19 cellular contexts compared by ENCODE assay signal in the genomic region with DNA sequence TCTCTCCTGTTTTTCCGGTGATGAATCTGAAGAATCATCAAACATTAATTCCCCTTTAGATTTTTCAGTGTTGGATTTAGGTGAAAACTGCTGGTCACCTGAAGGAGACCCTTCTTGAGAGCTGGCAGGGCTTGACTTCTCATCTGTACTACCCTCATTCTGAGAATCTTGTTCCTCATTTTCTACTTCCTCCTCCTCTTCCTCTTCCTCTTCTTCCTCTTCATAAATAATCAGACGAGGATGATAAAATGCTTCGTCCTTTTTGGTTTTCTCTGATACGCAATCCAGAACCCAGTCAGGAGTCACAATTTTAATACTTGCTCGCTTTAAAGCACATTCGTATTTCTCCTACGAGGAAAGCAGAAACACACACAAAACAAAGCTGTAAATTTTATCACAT.
"Had no signal": no experiment of that assay in that cellular context is flagged by ENCODE, and none has a peak within 500 bp of the region (broad histone marks: within the 10 kb centered on the region; RNA-seq: fewer than 3 reads in every experiment).

No MANE protein-coding gene starts in this region.

- H3K9me3 ChIP-seq: body of pancreas, left lung, ovary, testis, upper lobe of right lung had no signal

- H3K9me3 Mint-ChIP-seq: activated T-helper 2 cell treated with anti-CD3 and anti-CD28 coated beads, Interferon-gamma antibody, Interleukin-2, Interleukin-4, amounts not matched to agents 10 μg/mL and 5 μg/mL and 100 μg/mL, durations not matched to agents 14 hours and 24 hours and 36 hours; stimulated activated naive CD8-positive, alpha-beta T cell treated with anti-CD3 and anti-CD28 coated beads, Interleukin-15, amount 100 ng/mL, for 72 hours had no signal

- H3K4me1 ChIP-seq: body of pancreas, testis, upper lobe of right lung had no signal

- H3K4me3 ChIP-seq: body of pancreas, coronary artery, left lung, ovary, testis, upper lobe of right lung had no signal

- H3K27ac ChIP-seq: body of pancreas, coronary artery, ovary, testis, upper lobe of right lung had no signal

- H3K27me3 ChIP-seq: body of pancreas, left lung, ovary, testis, upper lobe of right lung had no signal

- DNase-seq: activated CD4-positive, alpha-beta T cell treated with anti-CD3 and anti-CD28 coated beads for 48 hours; activated CD8-positive, alpha-beta memory T cell treated with anti-CD3 and anti-CD28 coated beads for 24 hours; activated naive CD4-positive, alpha-beta T cell treated with anti-CD3 and anti-CD28 coated beads, Interleukin-2, amount 50 U/mL, for 16 hours; activated T-cell treated with anti-CD3 and anti-CD28 coated beads for 4 hours; amniotic stem cell; body of pancreas; central memory CD4-positive, alpha-beta T cell; effector CD4-positive, alpha-beta T cell; left lung; mesenchymal stem cell; ovary; stimulated activated CD4-positive, alpha-beta T cell treated with anti-CD3 and anti-CD28 coated beads, Interleukin-4, amount 100 ng/mL, for 1 hour; stimulated activated CD8-positive, alpha-beta memory T cell treated with anti-CD3 and anti-CD28 coated beads, Interleukin-4, amount 100 ng/mL, for 48 hours; stimulated activated naive CD8-positive, alpha-beta T cell treated with anti-CD3 and anti-CD28 coated beads, Interleukin-15, amount 100 ng/mL, for 72 hours; T-helper 9 cell; testis; upper lobe of right lung had no signal

- H3K36me3 ChIP-seq: ovary had no signal

- H3K27me3 Mint-ChIP-seq: stimulated activated naive CD8-positive, alpha-beta T cell treated with anti-CD3 and anti-CD28 coated beads, Interleukin-15, amount 100 ng/mL, for 72 hours had no signal

- H3K27ac Mint-ChIP-seq: activated T-helper 2 cell treated with anti-CD3 and anti-CD28 coated beads, Interferon-gamma antibody, Interleukin-2, Interleukin-4, amounts not matched to agents 10 μg/mL and 5 μg/mL and 100 μg/mL, durations not matched to agents 14 hours and 24 hours and 36 hours had no signal

- ATAC-seq: body of pancreas; left lung; stimulated activated naive CD8-positive, alpha-beta T cell treated with anti-CD3 and anti-CD28 coated beads, Interleukin-15, amount 100 ng/mL, for 72 hours; upper lobe of right lung had no signal

- H3K4me3 Mint-ChIP-seq: stimulated activated naive CD8-positive, alpha-beta T cell treated with anti-CD3 and anti-CD28 coated beads, Interleukin-15, amount 100 ng/mL, for 72 hours had no signal
